8 cellular contexts compared by ENCODE assay signal in the genomic region with DNA sequence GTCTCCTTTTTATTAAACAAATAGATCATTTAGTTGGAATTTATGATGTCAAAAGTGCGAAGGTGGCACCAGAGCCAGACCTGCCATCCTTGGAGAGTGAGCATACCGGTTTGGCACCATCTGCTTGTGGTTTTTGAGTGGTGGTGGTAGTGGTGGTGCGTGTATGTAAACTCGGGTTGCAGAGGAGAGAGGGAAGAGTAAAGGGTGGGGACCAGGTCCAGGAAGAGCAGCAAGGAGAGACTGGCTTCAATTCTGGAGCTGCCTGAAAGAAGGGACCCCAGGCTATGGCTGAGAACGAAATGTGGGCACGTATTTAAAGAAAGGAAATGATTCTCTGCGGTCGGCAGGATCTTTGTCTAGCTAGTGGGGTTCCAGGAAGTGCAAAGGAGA. TPM values are rescaled to one million over a fixed set of nuclear protein-coding genes. Genes with fewer than 3 reads are reported as not detected.
A peak's percentile ranks its signal among the peaks of the same experiment; 100 is the strongest.
DNase-seq lines count a peak whose midpoint lies in the region; ATAC-seq, FAIRE-seq and TF ChIP-seq lines count a peak whose summit lies in the region.

No MANE protein-coding gene starts in this region.

- no peak overlapping the region for H3K9ac ChIP-seq in iPS-18a (ENCODE audit: low read length)

- H3K4me3 ChIP-seq in A549 (peak overlapping the region; percentile 84), iPS-18a (ENCODE audit: low read length) (peak overlapping the region; percentile 48), vagina (peak overlapping the region; percentile 50 to 55)

- DNase-seq in A549 (ENCODE audit: low read depth in 1 of 2, low spot score in 1 of 2) (no peak), HFFc6 (no peak), SK-MEL-5 (ENCODE audit: low read depth, low spot score) (peak; percentile 29), vagina (ENCODE audit: extremely low spot score in 2 of 2) (no peak), GM13976 (ENCODE audit: low spot score) (no peak)
- no peak for DNase-seq in activated naive CD4-positive, alpha-beta T cell treated with anti-CD3 and anti-CD28 coated beads, Interleukin-2, amount 50 U/mL, for 16 hours

- no peaks in the 10 kb centered on the region for H3K9me3 ChIP-seq in A549
- H3K9me3 ChIP-seq in iPS-18a (ENCODE audit: control insufficient read depth, low read depth, low read length) = no peaks in the 10 kb centered on the region
- H3K9me3 ChIP-seq in vagina = no peaks in the 10 kb centered on the region

- H3K4me2 ChIP-seq in A549 = peak overlapping the region; percentile 98

- TF ChIP-seq CTCF in A549 (IDR thresholded peaks at IDR 0.05) (no peak), HFFc6 (IDR thresholded peaks at IDR 0.05) (no peak), vagina (IDR thresholded peaks at IDR 0.05) (no peak), GM13976 (IDR thresholded peaks at IDR 0.05; ENCODE audit: borderline replicate concordance, control extremely low read depth, extremely low read depth, insufficient read depth, missing control alignments) (no peak)

- FAIRE-seq in A549 (lab: Jason Lieb, UNC) = no peak

- H3K4me1 ChIP-seq in A549 = peaks cover 6% of the 10 kb centered on the region; the same call in 2 of the 3 replicates
- peaks cover 5% of the 10 kb centered on the region for H3K4me1 ChIP-seq in iPS-18a (ENCODE audit: control insufficient read depth, low read depth, low read length)
- H3K4me1 ChIP-seq in vagina = peaks cover 16% of the 10 kb centered on the region

- H3K36me3 Mint-ChIP-seq in HFFc6 (ENCODE audit: low read depth) = no peaks in the 10 kb centered on the region

- H3K36me3 ChIP-seq in iPS-18a (ENCODE audit: control insufficient read depth, low read depth, low read length) (no peaks in the 10 kb centered on the region), vagina (no peaks in the 10 kb centered on the region)

- TF ChIP-seq EP300 in A549 (IDR thresholded peaks at IDR 0.05) = no peak

- POLR2A ChIA-PET in A549 (lab: Yijun Ruan, JAX) = interaction anchor here (0.7 to 1.2 kb wide), 3 partner anchors 9 to 42 kb away, joined by 3 to 5 read pairs (median 3); no protein-coding TSS in a partner anchor

- H3K27ac Mint-ChIP-seq in HFFc6 = no peak overlapping the region

- in situ Hi-C loops in SK-MEL-5 (cut with HindIII; ENCODE audit: low pct_unique_long_range_greater_than_20kb, low sequenced_read_pairs) = no loop called here
- in situ Hi-C loops in GM13976 (cut with MboI; ENCODE audit: low sequenced_read_pairs, unreplicated experiment) = no loop called here

- TF ChIP-seq POLR2A in A549 (IDR thresholded peaks at IDR 0.05; ENCODE audit: low read length) = no peak
- no peak for TF ChIP-seq POLR2A in vagina (IDR thresholded peaks at IDR 0.05)

- no peaks in the 10 kb centered on the region for H3K9me3 Mint-ChIP-seq in HFFc6

- intact Hi-C loops in vagina (cut with DNase I) = no loop called here

- peaks cover 5% of the 10 kb centered on the region for H3K4me1 Mint-ChIP-seq in HFFc6 (ENCODE audit: low read depth)

- TF ChIP-seq RAD21 in A549 (conservative IDR thresholded peaks at IDR 0.05 in 1 of 2, IDR thresholded peaks at IDR 0.05 in 1 of 2) = no peak

- H3K4me3 Mint-ChIP-seq in HFFc6 = peak overlapping the region; percentile 52

- H3K27me3 ChIP-seq in iPS-18a (ENCODE audit: control insufficient read depth, insufficient read depth, low read length) (peaks cover 46% of the 10 kb centered on the region), vagina (no peaks in the 10 kb centered on the region)

- peak overlapping the region; percentile 76 to 83 for H3K27ac ChIP-seq in A549
- no peak overlapping the region for H3K27ac ChIP-seq in iPS-18a (ENCODE audit: low read length)
- no peak overlapping the region for H3K27ac ChIP-seq in vagina

- peaks cover 26% of the 10 kb centered on the region for H3K27me3 Mint-ChIP-seq in HFFc6 (ENCODE audit: insufficient read depth)

- ATAC-seq in A549 (peak; percentile 41 to 56; a peak in 5 of 6 replicates), HG02973 (IDR thresholded peaks at IDR 0.05; ENCODE audit: unreplicated experiment) (no peak)

- CTCF ChIA-PET in A549 (lab: Yijun Ruan, JAX) = interaction anchor here (1.0 to 7.8 kb wide), 6 partner anchors 14 to 57 kb away, joined by 3 to 62 read pairs (median 4); no protein-coding TSS in a partner anchor

- WGBS in A549 (ENCODE audit: missing lambda C conversion rate) = 17% methylated on average over 8 of the region's 8 CpGs

TF ChIP-seq in A549, 52 proteins besides CTCF, POLR2A, EP300 and RAD21:
- TF ChIP-seq, protein P1, sequence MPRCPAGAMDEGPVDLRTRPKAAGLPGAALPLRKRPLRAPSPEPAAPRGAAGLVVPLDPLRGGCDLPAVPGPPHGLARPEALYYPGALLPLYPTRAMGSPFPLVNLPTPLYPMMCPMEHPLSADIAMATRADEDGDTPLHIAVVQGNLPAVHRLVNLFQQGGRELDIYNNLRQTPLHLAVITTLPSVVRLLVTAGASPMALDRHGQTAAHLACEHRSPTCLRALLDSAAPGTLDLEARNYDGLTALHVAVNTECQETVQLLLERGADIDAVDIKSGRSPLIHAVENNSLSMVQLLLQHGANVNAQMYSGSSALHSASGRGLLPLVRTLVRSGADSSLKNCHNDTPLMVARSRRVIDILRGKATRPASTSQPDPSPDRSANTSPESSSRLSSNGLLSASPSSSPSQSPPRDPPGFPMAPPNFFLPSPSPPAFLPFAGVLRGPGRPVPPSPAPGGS (IDR thresholded peaks at IDR 0.05) = no peak
- TF ChIP-seq PHF8 (IDR thresholded peaks at IDR 0.05; ENCODE audit: borderline replicate concordance, low read depth) = no peak
- TF ChIP-seq KDM5A (IDR thresholded peaks at IDR 0.05) = no peak
- no peak for TF ChIP-seq HOXB5 (CRISPR knock-in tag; IDR thresholded peaks at IDR 0.05)
- TF ChIP-seq NR3C1 (IDR thresholded peaks at IDR 0.05) = no peak
- TF ChIP-seq ZSCAN20 (CRISPR knock-in tag; IDR thresholded peaks at IDR 0.05) = no peak

RNA-seq across cellular contexts. Expression of a gene that starts 0.5 kb away (rescaled TPM):
- polyA plus RNA-seq in A549 (2011; rRNA removed) (0.62 and 1.1 TPM in 2 replicates), A549 (2017; fragmentation: RNase III; extraction: RNeasy Plus Mini Kit Qiagen cat#74134 plus additional on column Dnase treatment) (0.98 to 1.5 TPM (median 1.4 TPM) in 3 replicates)
- polyA plus RNA-seq in A549 (2012; cell fraction: cytosol; rRNA removed) = 0.36 and 0.40 TPM in 2 replicates
- polyA plus RNA-seq in A549 (2012; cell fraction: nucleus; rRNA removed) = 0.55 and 1.3 TPM in 2 replicates
- polyA minus RNA-seq in A549 (2011; rRNA and poly(A)+ RNA removed) = 0.92 and 1.2 TPM in 2 replicates
- not detected for total RNA-seq in HFFc6 (2021; fragmentation: NEBNext Ultra II Directional; extraction: Animal tissue kit (Norgen Biotek cat#: 25700))
- 14.9 and 15.8 TPM in 2 replicates for total RNA-seq in SK-MEL-5 (2014; rRNA removed; shearing (Covaris generic))
- polyA plus RNA-seq in SK-MEL-5 (2015; cell fraction: cytosol; rRNA removed) = 23.3 and 35.4 TPM in 2 replicates
- polyA plus RNA-seq in SK-MEL-5 (2015; cell fraction: nucleus; rRNA removed) = 62.5 and 83.1 TPM in 2 replicates
- 2.5 TPM for total RNA-seq in vagina

Comparison
In these comparisons a context has a peak if more than half of its experiments do, and no peak if none do; other contexts are left out.
1. H3K27ac ChIP-seq: peak in A549 (2 of 2); none in iPS-18a (single experiment) and vagina (single experiment).
2. Peak in every context shown above with its lines, with median percentiles within 50 percentile points of each other: H3K4me3 ChIP-seq.